12 cellular contexts compared by ENCODE assay signal in genomic region chr15:70165811-70166284, GRCh38.
DNase-seq lines count a peak whose midpoint lies in the region; ATAC-seq and TF ChIP-seq lines count a peak whose summit lies in the region.
"Had no signal": no experiment of that assay in that cellular context is flagged by ENCODE, and none has a peak within 500 bp of the region (broad histone marks: within the 10 kb centered on the region; RNA-seq: fewer than 3 reads in every experiment).

No MANE protein-coding gene starts in this region.

- no peak; the same call in 1 of the 2 replicates for TF ChIP-seq RAD21 in Ishikawa (IDR thresholded peaks at IDR 0.05; ENCODE audit: low read depth)

- TF ChIP-seq EP300 in Ishikawa (IDR thresholded peaks at IDR 0.05; ENCODE audit: borderline replicate concordance): no peak; the same call in 1 of the 2 replicates

- no peak overlapping the region for H3K27ac Mint-ChIP-seq in osteocyte (ENCODE audit: unreplicated experiment)

- peak; percentile 60 for DNase-seq in cerebellum (ENCODE audit: low spot score)
- DNase-seq in left lobe of liver (ENCODE audit: low spot score): peak; percentile 82
- DNase-seq in sciatic nerve (ENCODE audit: low spot score): no peak
- DNase-seq in epidermal melanocyte (ENCODE audit: insufficient read length, low spot score): no peak
- DNase-seq in osteocyte (ENCODE audit: extremely low spot score, unreplicated experiment): no peak
- DNase-seq: activated CD4-positive, alpha-beta T cell treated with anti-CD3 and anti-CD28 coated beads for 1 hour; activated gamma-delta T cell; foreskin melanocyte; mammary epithelial cell had no signal

- no peak for TF ChIP-seq CTCF in osteocyte (IDR thresholded peaks at IDR 0.05)

- H3K27me3 Mint-ChIP-seq in osteocyte (ENCODE audit: unreplicated experiment): peaks cover 25% of the 10 kb centered on the region

- no peak overlapping the region for H3K4me3 Mint-ChIP-seq in osteocyte (ENCODE audit: unreplicated experiment)

- H3K36me3 Mint-ChIP-seq in osteocyte (ENCODE audit: unreplicated experiment): no peaks in the 10 kb centered on the region

- peaks cover 12% of the 10 kb centered on the region for H3K4me1 Mint-ChIP-seq in osteocyte (ENCODE audit: unreplicated experiment)

- intact Hi-C loops in sciatic nerve (cut with DNase I): no loop called here

- no peaks in the 10 kb centered on the region for H3K9me3 Mint-ChIP-seq in osteocyte (ENCODE audit: unreplicated experiment)

- ATAC-seq in left lobe of liver (peak; percentile 69), sciatic nerve (peak; percentile 65), GM18867 (IDR thresholded peaks at IDR 0.05; ENCODE audit: unreplicated experiment) (no peak)
- no peak for ATAC-seq in activated CD4-positive, CD25-positive, alpha-beta regulatory T cell treated with anti-CD3 and anti-CD28 coated beads, Interleukin-2, amount 50 U/mL, for 24 hours

TF ChIP-seq in Ishikawa, 13 proteins besides CTCF, POLR2A, EP300 and RAD21:
- no peak for TF ChIP-seq MAX (IDR thresholded peaks at IDR 0.05)
- TF ChIP-seq NFIC (IDR thresholded peaks at IDR 0.05): peak; percentile 47; the same call in 1 of the 2 replicates

Comparison
In these comparisons a context has a peak if more than half of its experiments do, and no peak if none do; other contexts are left out.
1. DNase-seq: peak in cerebellum (single experiment) and left lobe of liver (single experiment); none in sciatic nerve (single experiment), epidermal melanocyte (single experiment) and osteocyte (single experiment).
2. ATAC-seq: peak in left lobe of liver (single experiment) and sciatic nerve (single experiment); none in GM18867 (single experiment) and activated CD4-positive, CD25-positive, alpha-beta regulatory T cell treated with anti-CD3 and anti-CD28 coated beads, Interleukin-2, amount 50 U/mL, for 24 hours (0 of 2).